In genomic region chr12:120766569-120766965, GRCh38 we compare ENCODE assay signal across 12 cellular contexts. TPM values are rescaled to one million over a fixed set of nuclear protein-coding genes. Genes with fewer than 3 reads are reported as not detected.
DNase-seq lines count a peak whose midpoint lies in the region; ATAC-seq, FAIRE-seq and TF ChIP-seq lines count a peak whose summit lies in the region.
"Had no signal": no experiment of that assay in that cellular context is flagged by ENCODE, and none has a peak within 500 bp of the region (broad histone marks: within the 10 kb centered on the region; RNA-seq: fewer than 3 reads in every experiment).

No MANE protein-coding gene starts in this region.

- H3K36me3 ChIP-seq in bronchial epithelial cell (ENCODE audit: control insufficient read depth, insufficient read depth, low read length) (peaks cover 27% of the 10 kb centered on the region), mucosa of rectum (ENCODE audit: control insufficient read depth in 2 of 2, insufficient read depth in 2 of 2, low read length in 2 of 2) (peaks cover 55 to 67% of the 10 kb centered on the region in 2 donors)

- no peak for DNase-seq in activated naive CD8-positive, alpha-beta T cell treated with anti-CD3 and anti-CD28 coated beads for 36 hours
- DNase-seq in activated naive CD8-positive, alpha-beta T cell treated with anti-CD3 and anti-CD28 coated beads, Interleukin-2, amount 50 U/mL, for 24 hours = no peak
- DNase-seq in bronchial epithelial cell (ENCODE audit: low read depth) (no peak), type B pancreatic cell (ENCODE audit: extremely low spot score, unreplicated experiment) (no peak), NCI-H510A (lab: John Stamatoyannopoulos, UW) (no peak), GM19238 (ENCODE audit: insufficient read length, low spot score) (no peak), OCI-M2 (lab: John Stamatoyannopoulos, UW; ENCODE audit: unreplicated experiment) (no peak)
- DNase-seq: CD4-positive, alpha-beta memory T cell; NCI-H69; PC-3 had no signal

- peaks cover 7% of the 10 kb centered on the region for H3K36me3 Mint-ChIP-seq in activated naive CD8-positive, alpha-beta T cell treated with anti-CD3 and anti-CD28 coated beads for 36 hours
- peaks cover 13% of the 10 kb centered on the region for H3K36me3 Mint-ChIP-seq in activated naive CD8-positive, alpha-beta T cell treated with anti-CD3 and anti-CD28 coated beads, Interleukin-2, amount 50 U/mL, for 24 hours (ENCODE audit: low read depth)
- peaks cover 42% of the 10 kb centered on the region for H3K36me3 Mint-ChIP-seq in type B pancreatic cell

- H3K4me1 ChIP-seq in mucosa of rectum (ENCODE audit: control insufficient read depth in 2 of 2, insufficient read depth in 2 of 2, low read length in 2 of 2) = peaks cover 18 to 26% of the 10 kb centered on the region in 2 donors
- H3K4me1 ChIP-seq: HAP-1 had no signal

- no peaks in the 10 kb centered on the region for H3K27me3 ChIP-seq in bronchial epithelial cell (ENCODE audit: control insufficient read depth, insufficient read depth, low read length)
- H3K27me3 ChIP-seq in mucosa of rectum (ENCODE audit: control insufficient read depth in 2 of 2, insufficient read depth in 2 of 2, low read length in 2 of 2) = no peaks in the 10 kb centered on the region

- no peaks in the 10 kb centered on the region for H3K9me3 Mint-ChIP-seq in activated naive CD8-positive, alpha-beta T cell treated with anti-CD3 and anti-CD28 coated beads for 36 hours
- no peaks in the 10 kb centered on the region for H3K9me3 Mint-ChIP-seq in activated naive CD8-positive, alpha-beta T cell treated with anti-CD3 and anti-CD28 coated beads, Interleukin-2, amount 50 U/mL, for 24 hours
- H3K9me3 Mint-ChIP-seq in type B pancreatic cell = no peaks in the 10 kb centered on the region
- H3K9me3 Mint-ChIP-seq: CD4-positive, alpha-beta memory T cell had no signal

- FAIRE-seq in bronchial epithelial cell (lab: Jason Lieb, UNC) = peak; percentile 50

- no peak overlapping the region for H3K4me3 Mint-ChIP-seq in activated naive CD8-positive, alpha-beta T cell treated with anti-CD3 and anti-CD28 coated beads for 36 hours
- no peak overlapping the region for H3K4me3 Mint-ChIP-seq in activated naive CD8-positive, alpha-beta T cell treated with anti-CD3 and anti-CD28 coated beads, Interleukin-2, amount 50 U/mL, for 24 hours
- H3K4me3 Mint-ChIP-seq in type B pancreatic cell = no peak overlapping the region
- H3K4me3 Mint-ChIP-seq: CD4-positive, alpha-beta memory T cell had no signal

- no peak overlapping the region for H3K4me3 ChIP-seq in bronchial epithelial cell (ENCODE audit: low read depth, low read length)
- no peak overlapping the region for H3K4me3 ChIP-seq in mucosa of rectum (ENCODE audit: low read length in 2 of 2)
- H3K4me3 ChIP-seq: HAP-1 had no signal

- peak overlapping the region in 1 of 2 donors; percentile 28 for H3K9ac ChIP-seq in mucosa of rectum (ENCODE audit: low read depth in 1 of 2, low read length in 2 of 2)

- TF ChIP-seq CTCF in bronchial epithelial cell (IDR thresholded peaks at IDR 0.05; ENCODE audit: insufficient read depth, low read length, severe bottlenecking) = no peak
- TF ChIP-seq CTCF in type B pancreatic cell (conservative IDR thresholded peaks at IDR 0.05) = no peak

- no peaks in the 10 kb centered on the region for H3K9me3 ChIP-seq in mucosa of rectum (ENCODE audit: control insufficient read depth in 2 of 2, low read length in 2 of 2)
- H3K9me3 ChIP-seq: HAP-1 had no signal

- H3K27me3 Mint-ChIP-seq in activated naive CD8-positive, alpha-beta T cell treated with anti-CD3 and anti-CD28 coated beads for 36 hours = no peaks in the 10 kb centered on the region
- H3K27me3 Mint-ChIP-seq in activated naive CD8-positive, alpha-beta T cell treated with anti-CD3 and anti-CD28 coated beads, Interleukin-2, amount 50 U/mL, for 24 hours = no peaks in the 10 kb centered on the region
- H3K27me3 Mint-ChIP-seq in type B pancreatic cell = no peaks in the 10 kb centered on the region
- H3K27me3 Mint-ChIP-seq: CD4-positive, alpha-beta memory T cell had no signal

- no peak for ATAC-seq in activated naive CD8-positive, alpha-beta T cell treated with anti-CD3 and anti-CD28 coated beads, Interleukin-2, amount 50 U/mL, for 24 hours
- ATAC-seq: PC-3 had no signal

- H3K27ac Mint-ChIP-seq in activated naive CD8-positive, alpha-beta T cell treated with anti-CD3 and anti-CD28 coated beads for 36 hours = peak overlapping the region; percentile 50
- H3K27ac Mint-ChIP-seq in activated naive CD8-positive, alpha-beta T cell treated with anti-CD3 and anti-CD28 coated beads, Interleukin-2, amount 50 U/mL, for 24 hours = no peak overlapping the region
- H3K27ac Mint-ChIP-seq in type B pancreatic cell = peak overlapping the region; percentile 89

- no peaks in the 10 kb centered on the region for H3K4me1 Mint-ChIP-seq in activated naive CD8-positive, alpha-beta T cell treated with anti-CD3 and anti-CD28 coated beads for 36 hours
- H3K4me1 Mint-ChIP-seq in activated naive CD8-positive, alpha-beta T cell treated with anti-CD3 and anti-CD28 coated beads, Interleukin-2, amount 50 U/mL, for 24 hours = no peaks in the 10 kb centered on the region
- H3K4me1 Mint-ChIP-seq in type B pancreatic cell (ENCODE audit: unreplicated experiment) = peaks cover 38% of the 10 kb centered on the region

- H3K27ac ChIP-seq in mucosa of rectum (ENCODE audit: low read depth in 2 of 2, low read length in 2 of 2) = peak overlapping the region; percentile 85 to 88

RNA-seq across cellular contexts. Expression of gene ACADS, which starts 40.9 kb away (rescaled TPM):
- total RNA-seq in activated naive CD8-positive, alpha-beta T cell treated with anti-CD3 and anti-CD28 coated beads for 36 hours = 10 to 100 TPM; 11.4 to 13.4 TPM
- total RNA-seq in bronchial epithelial cell (7.4 and 8.2 TPM in 2 replicates), type B pancreatic cell (ENCODE audit: low replicate concordance) (12.1 and 16.4 TPM in 2 replicates)

RNA-seq across cellular contexts. Expression of gene UNC119B, which starts 56.3 kb away (rescaled TPM):
- total RNA-seq in activated naive CD8-positive, alpha-beta T cell treated with anti-CD3 and anti-CD28 coated beads for 36 hours = 10 to 100 TPM; 24.1 to 25.5 TPM
- total RNA-seq in bronchial epithelial cell (12.9 and 19.5 TPM in 2 replicates), type B pancreatic cell (ENCODE audit: low replicate concordance) (39.2 and 57.2 TPM in 2 replicates)
